22 cellular contexts compared by ENCODE assay signal in the genomic region with DNA sequence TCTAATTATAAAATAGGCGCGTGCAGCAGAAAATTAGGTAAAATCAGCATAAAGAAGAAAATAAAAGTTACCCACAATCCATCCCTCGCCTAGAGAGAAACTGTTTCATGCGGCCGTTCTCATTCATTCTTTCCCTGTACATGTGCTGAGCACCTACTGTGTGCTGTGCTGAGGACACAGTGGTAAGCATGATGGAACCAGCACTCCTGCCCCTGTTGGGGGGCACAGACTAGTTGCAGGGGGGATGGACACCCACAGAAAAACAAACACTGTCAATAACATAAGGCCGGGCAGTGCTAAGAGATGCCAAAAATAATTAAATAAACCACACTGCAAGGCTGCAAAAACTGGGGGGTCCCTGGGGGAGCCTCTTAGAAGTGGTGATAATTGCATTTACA. TPM values are rescaled to one million over a fixed set of nuclear protein-coding genes. Genes with fewer than 3 reads are reported as not detected.
DNase-seq lines count a peak whose midpoint lies in the region; ATAC-seq, FAIRE-seq and TF ChIP-seq lines count a peak whose summit lies in the region.
"Had no signal": no experiment of that assay in that cellular context is flagged by ENCODE, and none has a peak within 500 bp of the region (broad histone marks: within the 10 kb centered on the region; RNA-seq: fewer than 3 reads in every experiment).

No MANE protein-coding gene starts in this region.

- H3K27me3 Mint-ChIP-seq in neural crest cell (ENCODE audit: low read depth), result no peaks in the 10 kb centered on the region
- H3K27me3 Mint-ChIP-seq: CD4-positive, alpha-beta T cell had no signal

- H3K27me3 ChIP-seq in HepG2 (ENCODE audit: control insufficient read depth in 1 of 2, insufficient read depth in 2 of 2, low read length in 2 of 2), result no peaks in the 10 kb centered on the region
- no peaks in the 10 kb centered on the region for H3K27me3 ChIP-seq in right lobe of liver
- H3K27me3 ChIP-seq in K562 (ENCODE audit: control insufficient read depth in 2 of 2, insufficient read depth in 2 of 2, low read length in 2 of 2), result peaks cover 0 to 9% of the 10 kb centered on the region in 2 experiments; a peak in 1 of 5 replicates
- H3K27me3 ChIP-seq: BE2C had no signal

- H3K4me3 Mint-ChIP-seq in neural crest cell, result peak overlapping the region; percentile 10
- H3K4me3 Mint-ChIP-seq: CD4-positive, alpha-beta T cell; CD8-positive, alpha-beta T cell had no signal

- H3K4me1 Mint-ChIP-seq in neural crest cell, result peaks cover 11% of the 10 kb centered on the region

- POLR2A ChIA-PET in HepG2 (lab: Yijun Ruan, JAX) (no interaction called here), K562 (lab: Yijun Ruan, JAX) (no interaction called here), RWPE1 (lab: Yijun Ruan, JAX; ENCODE audit: low non-redundant PET) (no interaction called here)

- H3K4me3 ChIP-seq in HepG2 (replicated peaks in 1 of 3; ENCODE audit: insufficient read depth in 1 of 3, low read depth in 2 of 3, low read length in 3 of 3), result no peak overlapping the region
- no peak overlapping the region for H3K4me3 ChIP-seq in right lobe of liver
- no peak overlapping the region for H3K4me3 ChIP-seq in K562
- H3K4me3 ChIP-seq: BLaER1 had no signal

- no peaks in the 10 kb centered on the region for H3K9me1 ChIP-seq in K562 (ENCODE audit: control insufficient read depth, insufficient read depth, low read length)

- CTCF ChIA-PET in HepG2 (lab: Yijun Ruan, JAX; ENCODE audit: low intra/inter-chr PET ratio, low total read pairs), result no interaction called here
- CTCF ChIA-PET in K562 (lab: Yijun Ruan, JAX; ENCODE audit: low intra/inter-chr PET ratio), result no interaction called here
- CTCF ChIA-PET in RWPE1 (lab: Yijun Ruan, JAX), result no interaction called here

- intact Hi-C loops in HepG2 (cut with micrococcal nuclease; ENCODE audit: unreplicated experiment), result no loop called here
- intact Hi-C loops in right lobe of liver (cut with DNase I), result no loop called here
- intact Hi-C loops in K562 (cut with micrococcal nuclease), result no loop called here

- BruUV-seq in HepG2 (replicated peaks; lab: Mats Ljungman, UMichigan) (no TSS peak), K562 (replicated peaks; lab: Mats Ljungman, UMichigan) (no TSS peak)

- H3K9me3 Mint-ChIP-seq in neural crest cell, result no peaks in the 10 kb centered on the region

- no peak for TF ChIP-seq EP300 in HepG2 (IDR thresholded peaks at IDR 0.05; ENCODE audit: low read depth in 2 of 2, low read length in 2 of 2)
- TF ChIP-seq EP300 in HepG2 (CRISPR knock-in tag; IDR thresholded peaks at IDR 0.05; ENCODE audit: borderline replicate concordance), result no peak
- no peak for TF ChIP-seq EP300 in K562 (IDR thresholded peaks at IDR 0.05; ENCODE audit: low read length)

- H2AFZ ChIP-seq in HepG2 (ENCODE audit: low read length) (no peak overlapping the region), K562 (ENCODE audit: low read depth, low read length) (no peak overlapping the region)

- WGBS in HepG2 (ENCODE audit: low lambda C conversion rate), result 91% methylated on average over 6 of the region's 6 CpGs
- WGBS in right lobe of liver (ENCODE audit: insufficient coverage, low coverage, low lambda C conversion rate, missing lambda C conversion rate), result 89% methylated on average over 6 of the region's 6 CpGs
- WGBS in K562 (ENCODE audit: insufficient coverage, low coverage, missing lambda C conversion rate), result 55% methylated on average over 6 of the region's 6 CpGs

- TF ChIP-seq CTCF in HepG2 (CRISPR knock-in tag; IDR thresholded peaks at IDR 0.05) (no peak), right lobe of liver (IDR thresholded peaks at IDR 0.05) (no peak), K562 (IDR thresholded peaks at IDR 0.05 in 2 of 3, conservative IDR thresholded peaks at IDR 0.05 in 1 of 3; ENCODE audit: insufficient read depth in 2 of 3, low read depth in 1 of 3, low read length in 3 of 3) (no peak), neural crest cell (conservative IDR thresholded peaks at IDR 0.05) (no peak), RWPE1 (conservative IDR thresholded peaks at IDR 0.05; ENCODE audit: low read depth) (no peak)

- DNase-seq in HepG2 (ENCODE audit: low spot score), result no peak
- no peak for DNase-seq in right lobe of liver
- no peak for DNase-seq in K562 (ENCODE audit: extremely low read depth in 1 of 4, low spot score in 3 of 4)
- no peak for DNase-seq in neural crest cell (ENCODE audit: low read depth, low spot score)
- DNase-seq in NCI-H1694 (lab: John Stamatoyannopoulos, UW), result no peak
- no peak for DNase-seq in RWPE1 (ENCODE audit: low spot score)
- DNase-seq: 8988T; ACHN; BE2C; C1 segment of cervical spinal cord; Caco-2; Calu3; CD4-positive, alpha-beta T cell; CD8-positive, alpha-beta T cell; DMS79 treated with DMSO at 0.1 percent for 48 hours; GF-D8 had no signal

- H3K4me1 ChIP-seq in HepG2 (ENCODE audit: insufficient read depth, low read length), result peaks cover 32% of the 10 kb centered on the region
- peaks cover 0 to 4% (median 0%) of the 10 kb centered on the region in 4 donors for H3K4me1 ChIP-seq in right lobe of liver
- peaks cover 3 to 26% of the 10 kb centered on the region in 2 experiments for H3K4me1 ChIP-seq in K562 (replicated peaks in 1 of 2; ENCODE audit: control insufficient read depth in 2 of 2, insufficient read depth in 2 of 2, low read length in 2 of 2)
- H3K4me1 ChIP-seq: BE2C, Caco-2 had no signal

- peaks cover 11% of the 10 kb centered on the region; the same call in 1 of the 2 replicates for H4K20me1 ChIP-seq in HepG2 (ENCODE audit: insufficient read depth, low read length)
- H4K20me1 ChIP-seq in K562 (replicated peaks; ENCODE audit: control insufficient read depth, insufficient read depth, low read length), result 0 out of 2 replicates have a peak, but pooled peaks cover 2% of the 10 kb centered on the region

- H3K79me2 ChIP-seq in HepG2 (ENCODE audit: insufficient read depth, low read length), result peaks cover under 1% of the 10 kb centered on the region
- H3K79me2 ChIP-seq in K562 (ENCODE audit: control insufficient read depth, insufficient read depth, low read length), result peaks cover 3% of the 10 kb centered on the region

- TF ChIP-seq POLR2A in HepG2 (IDR thresholded peaks at IDR 0.05; ENCODE audit: insufficient read depth in 1 of 2, low read depth in 2 of 2, low read length in 2 of 2), result no peak
- TF ChIP-seq POLR2A in right lobe of liver (IDR thresholded peaks at IDR 0.05), result no peak
- no peak for TF ChIP-seq POLR2A in K562 (conservative IDR thresholded peaks at IDR 0.05)

- TF ChIP-seq RAD21 in HepG2 (CRISPR knock-in tag; IDR thresholded peaks at IDR 0.05) (no peak), K562 (CRISPR knock-in tag; conservative IDR thresholded peaks at IDR 0.05 in 1 of 2, IDR thresholded peaks at IDR 0.05 in 1 of 2) (no peak)

- H3K4me2 ChIP-seq in HepG2 (ENCODE audit: low read depth, low read length), result no peak overlapping the region
- no peak overlapping the region for H3K4me2 ChIP-seq in K562 (ENCODE audit: insufficient read depth, low read length)
- H3K4me2 ChIP-seq: BLaER1 had no signal

- no peak overlapping the region for H3K27ac Mint-ChIP-seq in neural crest cell (ENCODE audit: unreplicated experiment)
- H3K27ac Mint-ChIP-seq: CD4-positive, alpha-beta T cell; CD8-positive, alpha-beta T cell had no signal

- no peaks in the 10 kb centered on the region for H3K9me3 ChIP-seq in HepG2 (ENCODE audit: low read length)
- H3K9me3 ChIP-seq in right lobe of liver, result no peaks in the 10 kb centered on the region
- no peaks in the 10 kb centered on the region for H3K9me3 ChIP-seq in K562 (replicated peaks; ENCODE audit: control insufficient read depth, insufficient read depth, low read depth, low read length)
- H3K9me3 ChIP-seq: BE2C, BLaER1, Caco-2 had no signal

- no peak overlapping the region for H3K27ac ChIP-seq in HepG2 (ENCODE audit: extremely low read length, insufficient read depth, low read length)
- H3K27ac ChIP-seq in right lobe of liver, result no peak overlapping the region
- H3K27ac ChIP-seq in K562 (ENCODE audit: extremely low read depth, low read depth, low read length), result no peak overlapping the region
- no peak overlapping the region for H3K27ac ChIP-seq in RWPE1
- H3K27ac ChIP-seq: BLaER1 had no signal

- no peaks in the 10 kb centered on the region for H3K36me3 Mint-ChIP-seq in neural crest cell (ENCODE audit: low read depth)
- H3K36me3 Mint-ChIP-seq: CD8-positive, alpha-beta T cell had no signal

- H3K9ac ChIP-seq in HepG2 (ENCODE audit: insufficient read depth, low read depth, low read length), result no peak overlapping the region
- no peak overlapping the region for H3K9ac ChIP-seq in K562 (ENCODE audit: insufficient read depth in 1 of 2, low read depth in 2 of 2, low read length in 2 of 2)
- H3K9ac ChIP-seq: BLaER1 had no signal

- FAIRE-seq in HepG2 (lab: Jason Lieb, UNC) (no peak), K562 (lab: Jason Lieb, UNC) (no peak)
- FAIRE-seq: A204.1, D721Med, G401.6, GM12891 had no signal

- in situ Hi-C loops in HepG2 (cut with HindIII; ENCODE audit: extremely low pct_ligation_motif_present, low pct_unique_long_range_greater_than_20kb) (no loop called here), K562 (cut with MboI) (no loop called here)

- H3K36me3 ChIP-seq in HepG2 (replicated peaks in 1 of 2; ENCODE audit: control insufficient read depth in 1 of 2, insufficient read depth in 2 of 2, low read length in 2 of 2) (no peaks in the 10 kb centered on the region), right lobe of liver (no peaks in the 10 kb centered on the region), K562 (ENCODE audit: control insufficient read depth, insufficient read depth, low read length) (no peaks in the 10 kb centered on the region)
- H3K36me3 ChIP-seq: BE2C, BLaER1 had no signal

- ATAC-seq in HepG2 (no peak), right lobe of liver (no peak), K562 (no peak), GM19328 (IDR thresholded peaks at IDR 0.05; ENCODE audit: unreplicated experiment) (no peak)
- ATAC-seq: CD8-positive, alpha-beta T cell had no signal

RNA-seq across cellular contexts. Expression of gene PTPRS, which starts 43.3 kb away (rescaled TPM):
- total RNA-seq in HepG2 (2016; rRNA removed; fragmentation: Illumina TruSeq; extraction: Trizol) (21.3 and 32.7 TPM in 2 replicates), right lobe of liver (10 to 100 TPM in 5 of 6 experiments, 1 to 10 TPM in 1; 6.1 to 39.9 (median 22.1) TPM), K562 (2014; rRNA removed) (26.4 and 28.0 TPM in 2 replicates), K562 (2014; rRNA removed; fragmentation: Illumina TruSeq; extraction: Trizol) (6.1 and 6.7 TPM in 2 replicates), K562 (2015; rRNA removed; fragmentation: Illumina TruSeq; extraction: Trizol) (14.1 and 15.1 TPM in 2 replicates), K562 (2021) (45.2 and 49.4 TPM in 2 replicates), neural crest cell (333 and 357 TPM in 2 replicates)
- 8.8 and 10.2 TPM in 2 replicates for total RNA-seq in HepG2 (2016; cell fraction: cytosol; rRNA removed; fragmentation: Illumina TruSeq; extraction: Trizol; ENCODE audit: low read depth)
- 17.7 and 32.1 TPM in 2 replicates for total RNA-seq in HepG2 (2016; cell fraction: insoluble cytoplasmic fraction; rRNA removed; fragmentation: Illumina TruSeq; extraction: Trizol)
- 21.8 and 23.0 TPM in 2 replicates for total RNA-seq in HepG2 (2016; cell fraction: membrane; rRNA removed; fragmentation: Illumina TruSeq; extraction: Trizol)
- total RNA-seq in HepG2 (2016; cell fraction: nucleus; rRNA removed; fragmentation: Illumina TruSeq; extraction: Trizol), result 57.4 and 62.6 TPM in 2 replicates
- polyA plus RNA-seq in HepG2 (2011; rRNA removed) (43.9 and 63.5 TPM in 2 replicates), K562 (2011; rRNA removed) (14.9 and 17.4 TPM in 2 replicates), K562 (2014; fragmentation: Illumina TruSeq; extraction: Trizol) (8.3 and 10.7 TPM in 2 replicates), K562 (2014; fragmentation: Nextera tagmentation; extraction: Ambion mirVana) (1 to 10 TPM; 1.1 to 1.2 TPM), K562 (2014; rRNA removed) (26.9 and 27.4 TPM in 2 replicates)
- polyA plus RNA-seq in HepG2 (2011; cell fraction: cytosol; rRNA removed), result 36.8 and 40.6 TPM in 2 replicates
- 194 and 221 TPM in 2 replicates for polyA plus RNA-seq in HepG2 (2011; cell fraction: nucleus; rRNA removed)
- polyA plus RNA-seq in HepG2 (2012), result 24.6 and 49.4 TPM in 2 replicates
- 4.6 and 4.7 TPM in 2 replicates for polyA plus RNA-seq in HepG2 (2016; cell fraction: cytosol; fragmentation: Illumina TruSeq; extraction: Trizol; ENCODE audit: low read depth)
- 8.4 and 10.5 TPM in 2 replicates for polyA plus RNA-seq in HepG2 (2016; cell fraction: insoluble cytoplasmic fraction; fragmentation: Illumina TruSeq; extraction: Trizol; ENCODE audit: low read depth)
- polyA plus RNA-seq in HepG2 (2016; cell fraction: membrane; fragmentation: Illumina TruSeq; extraction: Trizol; ENCODE audit: low read depth), result 5.1 and 5.2 TPM in 2 replicates
- polyA plus RNA-seq in HepG2 (2016; cell fraction: nucleus; fragmentation: Illumina TruSeq; extraction: Trizol; ENCODE audit: insufficient read depth, low read depth), result 68.7 and 77.5 TPM in 2 replicates
- 65.7 and 175 TPM in 2 replicates for polyA minus RNA-seq in HepG2 (2011; rRNA and poly(A)+ RNA removed; ENCODE audit: low replicate concordance)
- polyA minus RNA-seq in HepG2 (2011; cell fraction: cytosol; rRNA and poly(A)+ RNA removed), result 79.6 and 103 TPM in 2 replicates
- 55.6 and 71.9 TPM in 2 replicates for polyA minus RNA-seq in HepG2 (2011; cell fraction: nucleus; rRNA and poly(A)+ RNA removed)
- total RNA-seq in K562 (2011; cell fraction: chromatin; rRNA removed; ENCODE audit: low replicate concordance), result 79.8 and 180 TPM in 2 replicates
- total RNA-seq in K562 (2011; cell fraction: nucleolus; rRNA removed), result 97.4 and 130 TPM in 2 replicates
- total RNA-seq in K562 (2011; cell fraction: nucleoplasm; rRNA removed), result 85.8 and 89.2 TPM in 2 replicates
- polyA plus RNA-seq in K562 (2011; cell fraction: cytosol; rRNA removed), result 14.3 and 32.7 TPM in 2 replicates
- polyA plus RNA-seq in K562 (2011; cell fraction: nucleus; rRNA removed), result 54.1 and 106 TPM in 2 replicates
- polyA plus RNA-seq in K562 (2012), result 23.1 and 29.5 TPM in 2 replicates
- polyA minus RNA-seq in K562 (2011; rRNA and poly(A)+ RNA removed), result 11.5 and 28.9 TPM in 2 replicates
- 41.9 and 44.2 TPM in 2 replicates for polyA minus RNA-seq in K562 (2011; cell fraction: cytosol; rRNA and poly(A)+ RNA removed)
- polyA minus RNA-seq in K562 (2011; cell fraction: nucleus; rRNA and poly(A)+ RNA removed), result 27.2 and 33.5 TPM in 2 replicates

Comparison
In these comparisons a context has a peak if more than half of its experiments do, and no peak if none do; other contexts are left out.
1. Of the 241 proteins assayed by ChIP-seq in both HepG2 and K562: peak only in HepG2: none; only in K562: none; in both: ZKSCAN1; in neither: 240.